1 cellular context compared by ENCODE assay signal in genomic region chr20:32019563-32020463, GRCh38.
TF ChIP-seq lines count a peak whose summit lies in the region.

No MANE protein-coding gene starts in this region.

TF ChIP-seq in HCT116, 20 proteins besides CTCF, POLR2A, EP300 and RAD21 (continued from another document):
- no peak for TF ChIP-seq POLR2AphosphoS5 (IDR thresholded peaks at IDR 0.05; ENCODE audit: low read depth, low read length)
- no peak for TF ChIP-seq EGR1 (IDR thresholded peaks at IDR 0.05; ENCODE audit: low read depth)
- no peak for TF ChIP-seq ELF1 (IDR thresholded peaks at IDR 0.05; ENCODE audit: borderline replicate concordance, low read depth)
- no peak for TF ChIP-seq YY1 (IDR thresholded peaks at IDR 0.05; ENCODE audit: extremely low read depth, insufficient replicate concordance, low read depth, low read length)
- no peak for TF ChIP-seq JUND (IDR thresholded peaks at IDR 0.05)
- TF ChIP-seq CEBPB (IDR thresholded peaks at IDR 0.05; ENCODE audit: low read depth) = no peak
- TF ChIP-seq SP1 (IDR thresholded peaks at IDR 0.05; ENCODE audit: low read depth) = no peak
- TF ChIP-seq CBX3 (IDR thresholded peaks at IDR 0.05; ENCODE audit: low read depth) = no peak
